In genomic region chr9:109245300-109245897, GRCh38 we compare ENCODE assay signal across 1 cellular context.
TF ChIP-seq lines count a peak whose summit lies in the region.

No MANE protein-coding gene starts in this region.

TF ChIP-seq in HepG2, 621 proteins besides CTCF, POLR2A, EP300 and RAD21 (continued from another document):
- TF ChIP-seq, protein P1, sequence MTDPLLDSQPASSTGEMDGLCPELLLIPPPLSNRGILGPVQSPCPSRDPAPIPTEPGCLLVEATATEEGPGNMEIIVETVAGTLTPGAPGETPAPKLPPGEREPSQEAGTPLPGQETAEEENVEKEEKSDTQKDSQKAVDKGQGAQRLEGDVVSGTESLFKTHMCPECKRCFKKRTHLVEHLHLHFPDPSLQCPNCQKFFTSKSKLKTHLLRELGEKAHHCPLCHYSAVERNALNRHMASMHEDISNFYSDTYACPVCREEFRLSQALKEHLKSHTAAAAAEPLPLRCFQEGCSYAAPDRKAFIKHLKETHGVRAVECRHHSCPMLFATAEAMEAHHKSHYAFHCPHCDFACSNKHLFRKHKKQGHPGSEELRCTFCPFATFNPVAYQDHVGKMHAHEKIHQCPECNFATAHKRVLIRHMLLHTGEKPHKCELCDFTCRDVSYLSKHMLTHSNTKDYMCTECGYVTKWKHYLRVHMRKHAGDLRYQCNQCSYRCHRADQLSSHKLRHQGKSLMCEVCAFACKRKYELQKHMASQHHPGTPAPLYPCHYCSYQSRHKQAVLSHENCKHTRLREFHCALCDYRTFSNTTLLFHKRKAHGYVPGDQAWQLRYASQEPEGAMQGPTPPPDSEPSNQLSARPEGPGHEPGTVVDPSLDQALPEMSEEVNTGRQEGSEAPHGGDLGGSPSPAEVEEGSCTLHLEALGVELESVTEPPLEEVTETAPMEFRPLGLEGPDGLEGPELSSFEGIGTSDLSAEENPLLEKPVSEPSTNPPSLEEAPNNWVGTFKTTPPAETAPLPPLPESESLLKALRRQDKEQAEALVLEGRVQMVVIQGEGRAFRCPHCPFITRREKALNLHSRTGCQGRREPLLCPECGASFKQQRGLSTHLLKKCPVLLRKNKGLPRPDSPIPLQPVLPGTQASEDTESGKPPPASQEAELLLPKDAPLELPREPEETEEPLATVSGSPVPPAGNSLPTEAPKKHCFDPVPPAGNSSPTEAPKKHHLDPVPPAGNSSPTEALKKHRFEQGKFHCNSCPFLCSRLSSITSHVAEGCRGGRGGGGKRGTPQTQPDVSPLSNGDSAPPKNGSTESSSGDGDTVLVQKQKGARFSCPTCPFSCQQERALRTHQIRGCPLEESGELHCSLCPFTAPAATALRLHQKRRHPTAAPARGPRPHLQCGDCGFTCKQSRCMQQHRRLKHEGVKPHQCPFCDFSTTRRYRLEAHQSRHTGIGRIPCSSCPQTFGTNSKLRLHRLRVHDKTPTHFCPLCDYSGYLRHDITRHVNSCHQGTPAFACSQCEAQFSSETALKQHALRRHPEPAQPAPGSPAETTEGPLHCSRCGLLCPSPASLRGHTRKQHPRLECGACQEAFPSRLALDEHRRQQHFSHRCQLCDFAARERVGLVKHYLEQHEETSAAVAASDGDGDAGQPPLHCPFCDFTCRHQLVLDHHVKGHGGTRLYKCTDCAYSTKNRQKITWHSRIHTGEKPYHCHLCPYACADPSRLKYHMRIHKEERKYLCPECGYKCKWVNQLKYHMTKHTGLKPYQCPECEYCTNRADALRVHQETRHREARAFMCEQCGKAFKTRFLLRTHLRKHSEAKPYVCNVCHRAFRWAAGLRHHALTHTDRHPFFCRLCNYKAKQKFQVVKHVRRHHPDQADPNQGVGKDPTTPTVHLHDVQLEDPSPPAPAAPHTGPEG (CRISPR knock-in tag; IDR thresholded peaks at IDR 0.05), result no peak
- TF ChIP-seq ZNF781 (CRISPR knock-in tag; IDR thresholded peaks at IDR 0.05; ENCODE audit: borderline replicate concordance, not compliant biosample characterization) (no peak), SNAPC4 (CRISPR knock-in tag; IDR thresholded peaks at IDR 0.05) (no peak), RXRB (CRISPR knock-in tag; IDR thresholded peaks at IDR 0.05; ENCODE audit: borderline replicate concordance) (no peak), GATAD2A (CRISPR knock-in tag; IDR thresholded peaks at IDR 0.05) (no peak), ZNF512B (CRISPR knock-in tag; IDR thresholded peaks at IDR 0.05; ENCODE audit: borderline replicate concordance) (no peak), SNAPC5 (CRISPR knock-in tag; IDR thresholded peaks at IDR 0.05; ENCODE audit: borderline replicate concordance) (no peak), SMAD3 (CRISPR knock-in tag; IDR thresholded peaks at IDR 0.05) (no peak)
